8 cellular contexts compared by ENCODE assay signal in the genomic region with DNA sequence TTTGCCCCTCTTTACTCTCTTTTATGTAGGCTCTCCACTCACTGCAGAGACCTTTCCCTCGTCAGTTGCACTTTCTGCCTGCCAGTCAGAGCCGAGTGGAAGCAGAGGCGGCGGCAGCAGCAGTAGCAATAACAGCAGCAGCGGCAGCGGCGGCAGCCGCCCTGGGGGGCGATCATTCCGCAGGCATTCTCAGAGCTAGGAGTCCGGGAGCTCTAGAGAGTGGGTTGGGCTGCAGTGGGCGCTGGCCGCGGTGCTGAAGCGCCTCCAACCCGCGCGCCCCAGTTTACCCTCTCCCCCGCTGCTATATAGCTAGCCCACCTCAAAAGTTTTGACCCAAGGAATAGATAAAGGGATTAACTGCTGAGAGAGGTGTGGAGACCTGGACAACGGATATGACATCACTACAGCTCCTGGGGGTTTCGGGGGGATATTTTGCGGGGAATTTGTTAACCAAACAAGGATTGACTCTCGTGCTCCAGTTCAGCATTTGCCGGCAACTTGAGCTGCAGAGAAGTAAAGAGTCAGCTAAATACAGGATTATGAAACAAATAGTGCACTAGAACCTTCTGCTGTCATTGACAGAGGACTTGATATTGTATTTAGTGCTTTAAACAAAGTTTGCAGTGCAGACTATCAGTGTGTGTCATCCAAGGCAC. TPM values are rescaled to one million over a fixed set of nuclear protein-coding genes. Genes with fewer than 3 reads are reported as not detected.
A peak's percentile ranks its signal among the peaks of the same experiment; 100 is the strongest.
DNase-seq lines count a peak whose midpoint lies in the region; ATAC-seq and TF ChIP-seq lines count a peak whose summit lies in the region.

A gene (minus strand): TSS at position 97 of the 656 bp plus-strand sequence.

- H3K27me3 ChIP-seq in left ventricle myocardium inferior (ENCODE audit: low read depth): peaks cover 38% of the 10 kb centered on the region
- no peaks in the 10 kb centered on the region for H3K27me3 ChIP-seq in testis

- peak; percentile 8 for DNase-seq in SIG-M5 treated with dmso at 0.1 percent for 504 hours (lab: John Stamatoyannopoulos, UW; ENCODE audit: unreplicated experiment)
- DNase-seq in SIG-M5 (lab: John Stamatoyannopoulos, UW): no peak
- DNase-seq in OCI-M2 (lab: John Stamatoyannopoulos, UW; ENCODE audit: unreplicated experiment): peak; percentile 26
- no peak for DNase-seq in left ventricle myocardium inferior
- DNase-seq in testis: peak; percentile 56
- no peak for DNase-seq in stimulated activated naive B cell treated with anti-CD40 and anti-IgM and Interleukin-4, amounts not matched to agents 10 μg/mL and 1 μg/mL and 100 μg/mL, for 72 hours
- no peak for DNase-seq in stimulated activated CD4-positive, alpha-beta T cell treated with anti-CD3 and anti-CD28 coated beads, Interleukin-4, amount 100 ng/mL, for 1 hour
- DNase-seq in HCEC 1CT: no peak

- H3K9me3 ChIP-seq in left ventricle myocardium inferior (replicated peaks) (no peaks in the 10 kb centered on the region), testis (no peaks in the 10 kb centered on the region)

- no peak within 1 kb of the TSS for H3K27ac ChIP-seq in left ventricle myocardium inferior (replicated peaks)
- H3K27ac ChIP-seq in testis: no peak within 1 kb of the TSS

- peaks cover 15 to 16% of the 10 kb centered on the region in 2 donors for H3K27me3 Mint-ChIP-seq in stimulated activated naive B cell treated with anti-CD40 and anti-IgM and Interleukin-4, amounts not matched to agents 10 μg/mL and 1 μg/mL and 100 μg/mL, for 72 hours

- no peak for ATAC-seq in stimulated activated naive B cell treated with anti-CD40 and anti-IgM and Interleukin-4, amounts not matched to agents 10 μg/mL and 1 μg/mL and 100 μg/mL, for 72 hours (replicated peaks)

- no peaks in the 10 kb centered on the region for H3K36me3 Mint-ChIP-seq in stimulated activated naive B cell treated with anti-CD40 and anti-IgM and Interleukin-4, amounts not matched to agents 10 μg/mL and 1 μg/mL and 100 μg/mL, for 72 hours

- no peak within 1 kb of the TSS for H3K27ac Mint-ChIP-seq in stimulated activated naive B cell treated with anti-CD40 and anti-IgM and Interleukin-4, amounts not matched to agents 10 μg/mL and 1 μg/mL and 100 μg/mL, for 72 hours

- TF ChIP-seq CTCF in left ventricle myocardium inferior (IDR thresholded peaks at IDR 0.05; ENCODE audit: borderline replicate concordance) (no peak), testis (IDR thresholded peaks at IDR 0.05) (no peak)

- H3K36me3 ChIP-seq in left ventricle myocardium inferior (no peaks in the 10 kb centered on the region), testis (ENCODE audit: low read depth, missing control alignments) (no peaks in the 10 kb centered on the region)

- H3K4me3 Mint-ChIP-seq in stimulated activated naive B cell treated with anti-CD40 and anti-IgM and Interleukin-4, amounts not matched to agents 10 μg/mL and 1 μg/mL and 100 μg/mL, for 72 hours: no peak within 1 kb of the TSS

- TF ChIP-seq POLR2A in testis (IDR thresholded peaks at IDR 0.05): no peak

- 3% methylated on average over 24 of the region's 24 CpGs for WGBS in testis, 2 donors

- H3K4me1 Mint-ChIP-seq in stimulated activated naive B cell treated with anti-CD40 and anti-IgM and Interleukin-4, amounts not matched to agents 10 μg/mL and 1 μg/mL and 100 μg/mL, for 72 hours: peaks cover 5 to 13% of the 10 kb centered on the region in 2 donors

- H3K9me3 Mint-ChIP-seq in stimulated activated naive B cell treated with anti-CD40 and anti-IgM and Interleukin-4, amounts not matched to agents 10 μg/mL and 1 μg/mL and 100 μg/mL, for 72 hours: peaks cover 3 to 4% of the 10 kb centered on the region in 2 donors

- H3K4me1 ChIP-seq in left ventricle myocardium inferior (peaks cover 8% of the 10 kb centered on the region), testis (no peaks in the 10 kb centered on the region)

- H3K4me3 ChIP-seq in left ventricle myocardium inferior (peak within 1 kb of the TSS; percentile 21), testis (peak within 1 kb of the TSS in 1 of 2 donors; percentile 38)

- intact Hi-C loops in left ventricle myocardium inferior (cut with micrococcal nuclease) (no loop called here), testis (cut with DNase I; ENCODE audit: low total_unique reads) (no loop called here)

RNA-seq across cellular contexts. Expression of the gene that starts here (rescaled TPM):
- total RNA-seq in left ventricle myocardium inferior (not detected), testis (under 1 TPM in 1 of 2 donors, not detected in 1; 0.56 TPM)
- polyA plus RNA-seq in testis (ENCODE audit: insufficient read depth, low read depth, low replicate concordance): not detected

Comparison
In these comparisons a context has a peak if more than half of its experiments do, and no peak if none do; other contexts are left out.
1. DNase-seq: peak in SIG-M5 treated with dmso at 0.1 percent for 504 hours (single experiment) and OCI-M2 (single experiment); none in SIG-M5 (single experiment), left ventricle myocardium inferior (single experiment), stimulated activated naive B cell treated with anti-CD40 and anti-IgM and Interleukin-4, amounts not matched to agents 10 μg/mL and 1 μg/mL and 100 μg/mL, for 72 hours (single experiment), stimulated activated CD4-positive, alpha-beta T cell treated with anti-CD3 and anti-CD28 coated beads, Interleukin-4, amount 100 ng/mL, for 1 hour (single experiment) and HCEC 1CT (single experiment).
2. Peak in DNase-seq in testis; RNA of the gene not detected or under 1 TPM.